Comparison of ENCODE assay signal across 8 cellular contexts in the genomic region with DNA sequence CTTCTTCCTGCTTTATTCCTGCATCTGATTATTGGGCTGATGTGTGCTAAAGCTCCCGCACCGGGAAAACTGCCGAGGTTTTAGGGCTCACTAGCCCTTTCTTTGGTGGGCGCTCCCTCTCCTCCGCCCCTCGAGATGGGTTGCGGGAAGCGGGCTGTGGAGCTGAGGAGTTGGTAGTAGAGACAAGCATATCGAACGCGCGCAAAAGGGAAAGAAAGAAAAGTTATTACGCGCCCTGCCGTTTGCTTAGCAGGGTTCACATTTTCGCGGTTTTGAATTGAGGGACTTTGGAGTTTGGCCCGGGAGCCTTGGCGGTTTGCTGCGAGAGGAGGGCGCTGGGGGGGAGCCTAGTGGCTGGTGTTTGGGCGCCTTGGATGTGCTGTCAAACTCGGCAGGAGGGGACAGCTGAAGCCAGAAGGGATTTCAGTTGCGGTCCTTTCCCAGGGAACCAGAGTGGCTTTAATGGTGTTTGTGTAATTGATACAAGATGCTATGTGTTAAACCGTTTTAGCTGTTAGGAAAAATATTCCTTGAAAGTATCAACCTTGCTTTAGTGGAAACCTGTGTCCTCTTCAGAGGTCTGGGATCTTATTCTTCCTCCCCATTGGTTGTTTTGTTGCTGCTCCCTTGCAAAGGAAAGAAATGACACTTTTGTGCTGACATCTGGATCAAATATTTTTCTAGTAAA. TPM values are rescaled to one million over a fixed set of nuclear protein-coding genes. Genes with fewer than 3 reads are reported as not detected.
DNase-seq lines count a peak whose midpoint lies in the region; TF ChIP-seq lines count a peak whose summit lies in the region.

No MANE protein-coding gene starts in this region.

- H3K9me3 ChIP-seq in SK-N-MC (ENCODE audit: low read depth, low read length) (no peaks in the 10 kb centered on the region), endocrine pancreas (ENCODE audit: control insufficient read depth, low read length) (no peaks in the 10 kb centered on the region), tibial artery (no peaks in the 10 kb centered on the region)

- H3K27me3 ChIP-seq in endocrine pancreas (ENCODE audit: control insufficient read depth, insufficient read depth, low read length) (no peaks in the 10 kb centered on the region), tibial artery (no peaks in the 10 kb centered on the region)

- H3K4me1 ChIP-seq in endocrine pancreas (ENCODE audit: control insufficient read depth, insufficient read depth, low read length) (no peaks in the 10 kb centered on the region), tibial artery (peaks cover 0 to 44% (median 16%) of the 10 kb centered on the region in 4 donors)

- H3K36me3 ChIP-seq in SK-N-MC (ENCODE audit: insufficient read depth, low read length) (no peaks in the 10 kb centered on the region), endocrine pancreas (ENCODE audit: control insufficient read depth, insufficient read depth, low read length) (no peaks in the 10 kb centered on the region), tibial artery (no peaks in the 10 kb centered on the region)

- TF ChIP-seq CTCF in tibial artery (IDR thresholded peaks at IDR 0.05), result no peak

- H3K9ac ChIP-seq in SK-N-MC (ENCODE audit: insufficient read length) (peak overlapping the region; percentile 57), endocrine pancreas (ENCODE audit: control insufficient read depth, insufficient read depth, low read length) (peak overlapping the region; percentile 42)

- intact Hi-C loops in tibial artery (cut with DNase I; ENCODE audit: low total_unique reads), result loop anchor here (2.0 to 10.0 kb wide), 4 partner anchors 39 to 147 kb away; no protein-coding TSS in a partner anchor

- H3K27ac Mint-ChIP-seq in activated naive CD4-positive, alpha-beta T cell treated with anti-CD3 and anti-CD28 coated beads, Interleukin-2, amount 50 U/mL, for 24 hours, result no peak overlapping the region

- H3K36me3 Mint-ChIP-seq in activated naive CD4-positive, alpha-beta T cell treated with anti-CD3 and anti-CD28 coated beads, Interleukin-2, amount 50 U/mL, for 24 hours, result no peaks in the 10 kb centered on the region

- H3K27ac ChIP-seq in SK-N-MC (no peak overlapping the region), tibial artery (peak overlapping the region; percentile 89 to 98)

- H3K4me3 ChIP-seq in SK-N-MC (peak overlapping the region; percentile 94), endocrine pancreas (ENCODE audit: control insufficient read depth, insufficient read depth, low read length) (peak overlapping the region; percentile 60), tibial artery (peak overlapping the region; percentile 62 to 97)

- DNase-seq in activated naive CD4-positive, alpha-beta T cell treated with anti-CD3 and anti-CD28 coated beads, Interleukin-2, amount 50 U/mL, for 16 hours, result no peak
- no peak for DNase-seq in SK-N-MC (ENCODE audit: low read depth, low spot score)
- DNase-seq in mesenteric fat pad (ENCODE audit: low spot score), result peak; percentile 87
- peak; percentile 49 to 83 for DNase-seq in tibial artery
- no peak for DNase-seq in T1000 (lab: John Stamatoyannopoulos, UW)
- DNase-seq in DMS53 (lab: John Stamatoyannopoulos, UW), result no peak

- no peaks in the 10 kb centered on the region for H3K9me3 Mint-ChIP-seq in activated naive CD4-positive, alpha-beta T cell treated with anti-CD3 and anti-CD28 coated beads, Interleukin-2, amount 50 U/mL, for 24 hours

- H3K4me3 Mint-ChIP-seq in activated naive CD4-positive, alpha-beta T cell treated with anti-CD3 and anti-CD28 coated beads, Interleukin-2, amount 50 U/mL, for 24 hours, result peak overlapping the region; percentile 85

- peaks cover 26% of the 10 kb centered on the region for H3K27me3 Mint-ChIP-seq in activated naive CD4-positive, alpha-beta T cell treated with anti-CD3 and anti-CD28 coated beads, Interleukin-2, amount 50 U/mL, for 24 hours

- H3K4me1 Mint-ChIP-seq in activated naive CD4-positive, alpha-beta T cell treated with anti-CD3 and anti-CD28 coated beads, Interleukin-2, amount 50 U/mL, for 24 hours, result peaks cover 5% of the 10 kb centered on the region

RNA-seq across cellular contexts. Expression of gene GAB1, which starts 1.1 kb away (rescaled TPM):
- 30.2 TPM for total RNA-seq in mesenteric fat pad

Comparison
In these comparisons a context has a peak if more than half of its experiments do, and no peak if none do; other contexts are left out.
1. DNase-seq: peak in mesenteric fat pad (single experiment) and tibial artery (2 of 2); none in activated naive CD4-positive, alpha-beta T cell treated with anti-CD3 and anti-CD28 coated beads, Interleukin-2, amount 50 U/mL, for 16 hours (single experiment), SK-N-MC (single experiment), T1000 (single experiment) and DMS53 (single experiment).
2. Peak in every context shown above with its lines, with median percentiles within 50 percentile points of each other: H3K4me3 ChIP-seq.